8 cellular contexts compared by ENCODE assay signal in the genomic region with DNA sequence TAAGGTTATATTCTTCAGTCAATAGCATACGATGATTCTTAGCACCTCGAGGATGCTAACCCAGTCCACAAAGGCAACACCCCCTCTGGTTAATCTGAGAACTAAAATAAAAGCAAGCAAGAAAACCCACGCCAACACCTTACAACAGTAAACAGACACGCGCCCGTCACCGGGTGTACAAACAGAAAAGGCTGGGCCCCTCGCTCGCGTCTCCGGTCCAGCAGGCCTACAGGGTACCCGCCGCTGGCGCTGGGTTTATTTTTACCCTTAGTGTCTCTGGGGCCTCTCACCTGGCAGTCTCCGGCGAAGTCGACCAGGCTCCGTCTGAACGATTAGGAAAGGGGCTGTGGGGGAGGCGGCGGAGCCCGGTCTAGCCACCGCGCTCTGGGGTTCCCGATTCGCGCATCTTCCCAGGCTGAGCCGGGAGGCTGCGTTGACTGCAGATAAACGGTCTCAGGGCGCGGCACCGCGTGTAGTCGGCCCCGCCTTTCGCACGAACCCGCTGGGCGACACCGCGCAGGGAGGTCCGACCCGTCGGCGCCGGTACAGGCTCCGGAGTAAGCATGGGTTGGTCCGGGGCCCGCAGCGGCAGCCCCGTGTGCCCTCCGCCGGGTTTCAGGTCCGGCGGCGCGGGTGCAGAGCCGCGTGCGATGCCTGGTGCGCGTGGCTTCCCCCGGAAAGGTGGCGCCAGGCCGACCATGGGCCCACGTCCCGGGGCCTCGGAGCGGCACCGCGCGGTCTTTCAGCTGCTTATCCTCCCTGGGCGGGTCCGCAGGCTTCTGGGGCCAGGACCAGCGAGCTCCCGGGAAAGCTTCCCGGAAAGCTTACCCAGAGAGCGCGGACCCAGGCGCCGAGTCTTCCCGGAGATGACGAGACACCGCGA. TPM values are rescaled to one million over a fixed set of nuclear protein-coding genes. Genes with fewer than 3 reads are reported as not detected.
DNase-seq lines count a peak whose midpoint lies in the region; ATAC-seq and TF ChIP-seq lines count a peak whose summit lies in the region.

SLC9B2 (minus strand) TSS at position 868 of the 883 bp plus-strand sequence. CDS start 9,211 bp downstream, outside the sequence.

- TF ChIP-seq POLR2A in tibial nerve (IDR thresholded peaks at IDR 0.05), result peak in 1 of 2 donors; percentile 11

- H3K27ac ChIP-seq in HUES6 (ENCODE audit: low read depth, low read length), result no peak within 1 kb of the TSS; the same call in 1 of the 2 replicates
- H3K27ac ChIP-seq in cardiac muscle cell, result peak within 1 kb of the TSS; percentile 72
- H3K27ac ChIP-seq in tibial nerve, result peak within 1 kb of the TSS; percentile 62 to 93 (median 86)

- peaks cover 30% of the 10 kb centered on the region for H3K27me3 ChIP-seq in HUES6 (ENCODE audit: control insufficient read depth, insufficient read depth, low read length)
- no peaks in the 10 kb centered on the region for H3K27me3 ChIP-seq in cardiac muscle cell
- no peaks in the 10 kb centered on the region for H3K27me3 ChIP-seq in tibial nerve

- peak within 1 kb of the TSS; percentile 85 for H3K4me3 ChIP-seq in HUES6 (ENCODE audit: low read depth, low read length)
- peak within 1 kb of the TSS; percentile 57 for H3K4me3 ChIP-seq in cardiac muscle cell
- peak within 1 kb of the TSS; percentile 68 to 91 (median 86) for H3K4me3 ChIP-seq in tibial nerve

- peak within 1 kb of the TSS; percentile 88 for H3K9ac ChIP-seq in HUES6 (ENCODE audit: low read length)

- no peak for TF ChIP-seq CTCF in cardiac muscle cell (IDR thresholded peaks at IDR 0.05; ENCODE audit: low read depth, low read length)
- TF ChIP-seq CTCF in tibial nerve (IDR thresholded peaks at IDR 0.05), result peak in 1 of 5 experiments; percentile 31

- H3K4me1 ChIP-seq in HUES6 (ENCODE audit: control insufficient read depth, insufficient read depth, low read length), result peaks cover 5% of the 10 kb centered on the region
- H3K4me1 ChIP-seq in cardiac muscle cell (ENCODE audit: low read depth), result peaks cover 6% of the 10 kb centered on the region
- peaks cover 0 to 29% (median 15%) of the 10 kb centered on the region in 4 donors for H3K4me1 ChIP-seq in tibial nerve

- no peak for TF ChIP-seq EP300 in tibial nerve (IDR thresholded peaks at IDR 0.05)

- H3K9me3 ChIP-seq in HUES6 (ENCODE audit: control insufficient read depth, insufficient read depth, low read depth, low read length) (no peaks in the 10 kb centered on the region), cardiac muscle cell (ENCODE audit: low read depth) (no peaks in the 10 kb centered on the region), tibial nerve (no peaks in the 10 kb centered on the region)

- ATAC-seq in GM21423 (IDR thresholded peaks at IDR 0.05; ENCODE audit: unreplicated experiment), result peak; percentile 49

- H3K36me3 ChIP-seq in HUES6 (ENCODE audit: control insufficient read depth, insufficient read depth, low read length) (peaks cover 4% of the 10 kb centered on the region; the same call in 1 of the 2 replicates), cardiac muscle cell (no peaks in the 10 kb centered on the region), tibial nerve (peaks cover 0 to 20% (median 0%) of the 10 kb centered on the region in 3 donors)

- 0 to 1% methylated on average over 55 to 72 of the region's 86 CpGs for WGBS in tibial nerve, 2 donors

- DNase-seq in EH (ENCODE audit: low read depth) (peak; percentile 76), SW480 (ENCODE audit: low spot score) (peak; percentile 53), cardiac muscle cell (ENCODE audit: low read depth in 1 of 2, low spot score in 1 of 2) (peak; percentile 69 to 78), pons (ENCODE audit: low spot score) (peak; percentile 37), tibial nerve (ENCODE audit: low spot score in 2 of 2) (peak; percentile 26 to 38)
- DNase-seq in activated naive CD8-positive, alpha-beta T cell treated with anti-CD3 and anti-CD28 coated beads, Interleukin-2, amount 50 U/mL, for 16 hours (ENCODE audit: low read depth, low spot score), result peak; percentile 41

RNA-seq across cellular contexts. Expression of gene SLC9B2, which starts in this region (rescaled TPM):
- total RNA-seq in cardiac muscle cell (15.8 and 19.1 TPM in 2 replicates), tibial nerve (10 to 100 TPM; 13.1 to 29.4 (median 22.2) TPM)
- 14.5 and 20.0 TPM in 2 replicates for polyA plus RNA-seq in cardiac muscle cell
